In genomic region chr2:218578272-218578877, GRCh38 we compare ENCODE assay signal across 1 cellular context.
TF ChIP-seq lines count a peak whose summit lies in the region.

No MANE protein-coding gene starts in this region.

TF ChIP-seq in HepG2, 621 proteins besides CTCF, POLR2A, EP300 and RAD21:
- no peak for TF ChIP-seq ZNF234 (CRISPR knock-in tag; conservative IDR thresholded peaks at IDR 0.05)
- no peak for TF ChIP-seq FOXO1 (CRISPR knock-in tag; IDR thresholded peaks at IDR 0.05)
- 0 out of 4 replicates have a peak, but pooled peaks of 1 of the 2 experiments have one; percentile 7 for TF ChIP-seq MAFK (conservative IDR thresholded peaks at IDR 0.05 in 1 of 2, IDR thresholded peaks at IDR 0.05 in 1 of 2; ENCODE audit: low read length in 2 of 2)
- no peak for TF ChIP-seq NR2F6 (IDR thresholded peaks at IDR 0.05)
- TF ChIP-seq NR2F6 (CRISPR knock-in tag; IDR thresholded peaks at IDR 0.05), result no peak
- peak; percentile 85 for TF ChIP-seq ZNF629 (CRISPR knock-in tag; conservative IDR thresholded peaks at IDR 0.05)
